Comparison of ENCODE assay signal across 10 cellular contexts in genomic region chr10:71694039-71694471, GRCh38. TPM values are rescaled to one million over a fixed set of nuclear protein-coding genes. Genes with fewer than 3 reads are reported as not detected.
DNase-seq lines count a peak whose midpoint lies in the region; ATAC-seq and TF ChIP-seq lines count a peak whose summit lies in the region.
"Had no signal": no experiment of that assay in that cellular context is flagged by ENCODE, and none has a peak within 500 bp of the region (broad histone marks: within the 10 kb centered on the region; RNA-seq: fewer than 3 reads in every experiment).

No MANE protein-coding gene starts in this region.

- no peaks in the 10 kb centered on the region for H3K9me3 ChIP-seq in T-helper 17 cell (ENCODE audit: control insufficient read depth, low read length, poor library complexity, severe bottlenecking)

- H3K4me3 Mint-ChIP-seq in T-helper 1 cell treated with Interleukin-12 subunit alpha and Interleukin-12 subunit beta and Interleukin-4 antibody, amounts not matched to agents 30 μg/mL and 1 μg/mL, for 36 hours: peak overlapping the region; percentile 40
- H3K4me3 Mint-ChIP-seq in T-helper 17 cell: peak overlapping the region; percentile 75
- no peak overlapping the region for H3K4me3 Mint-ChIP-seq in progenitor cell of endocrine pancreas (ENCODE audit: low read depth)
- H3K4me3 Mint-ChIP-seq: H9 had no signal

- ATAC-seq in GM21529 (IDR thresholded peaks at IDR 0.05; ENCODE audit: unreplicated experiment): peak; percentile 13
- no peak for ATAC-seq in T-helper 17 cell
- ATAC-seq in GM19463 (IDR thresholded peaks at IDR 0.05; ENCODE audit: unreplicated experiment): no peak

- DNase-seq in T-helper 1 cell (no peak), T-helper 17 cell (no peak), progenitor cell of endocrine pancreas (ENCODE audit: low spot score, unreplicated experiment) (no peak), NAMALWA (ENCODE audit: low spot score) (no peak), OCI-M2 (lab: John Stamatoyannopoulos, UW; ENCODE audit: unreplicated experiment) (no peak)
- DNase-seq: H9, NCI-H526 treated with DMSO at 0.1 percent for 48 hours had no signal

- peaks cover 32% of the 10 kb centered on the region for H3K4me1 Mint-ChIP-seq in T-helper 1 cell treated with Interleukin-12 subunit alpha and Interleukin-12 subunit beta and Interleukin-4 antibody, amounts not matched to agents 30 μg/mL and 1 μg/mL, for 36 hours (ENCODE audit: low read depth)
- peaks cover 22% of the 10 kb centered on the region for H3K4me1 Mint-ChIP-seq in T-helper 17 cell
- no peaks in the 10 kb centered on the region for H3K4me1 Mint-ChIP-seq in progenitor cell of endocrine pancreas (ENCODE audit: low read depth)

- no peak for TF ChIP-seq CTCF in progenitor cell of endocrine pancreas (IDR thresholded peaks at IDR 0.05; ENCODE audit: unreplicated experiment)

- H3K27me3 Mint-ChIP-seq in T-helper 1 cell treated with Interleukin-12 subunit alpha and Interleukin-12 subunit beta and Interleukin-4 antibody, amounts not matched to agents 30 μg/mL and 1 μg/mL, for 36 hours (ENCODE audit: low read depth): no peaks in the 10 kb centered on the region
- H3K27me3 Mint-ChIP-seq in T-helper 17 cell (no peaks in the 10 kb centered on the region), progenitor cell of endocrine pancreas (peaks cover 10% of the 10 kb centered on the region)

- H3K36me3 Mint-ChIP-seq in T-helper 1 cell treated with Interleukin-12 subunit alpha and Interleukin-12 subunit beta and Interleukin-4 antibody, amounts not matched to agents 30 μg/mL and 1 μg/mL, for 36 hours (ENCODE audit: low read depth): no peaks in the 10 kb centered on the region
- H3K36me3 Mint-ChIP-seq in T-helper 17 cell (ENCODE audit: low read depth) (no peaks in the 10 kb centered on the region), progenitor cell of endocrine pancreas (ENCODE audit: insufficient read depth) (no peaks in the 10 kb centered on the region)

- no peaks in the 10 kb centered on the region for H3K9me3 Mint-ChIP-seq in T-helper 1 cell treated with Interleukin-12 subunit alpha and Interleukin-12 subunit beta and Interleukin-4 antibody, amounts not matched to agents 30 μg/mL and 1 μg/mL, for 36 hours
- H3K9me3 Mint-ChIP-seq in progenitor cell of endocrine pancreas (ENCODE audit: low read depth): no peaks in the 10 kb centered on the region

- no peak overlapping the region for H3K27ac Mint-ChIP-seq in T-helper 1 cell treated with Interleukin-12 subunit alpha and Interleukin-12 subunit beta and Interleukin-4 antibody, amounts not matched to agents 30 μg/mL and 1 μg/mL, for 36 hours
- H3K27ac Mint-ChIP-seq in T-helper 17 cell (peak overlapping the region; percentile 88), progenitor cell of endocrine pancreas (peak overlapping the region; percentile 76)

RNA-seq across cellular contexts. Expression of gene C10orf105, which starts 25.5 kb away (rescaled TPM):
- under 1 TPM; 0.31 to 0.37 TPM for total RNA-seq in T-helper 17 cell
- total RNA-seq in progenitor cell of endocrine pancreas: 0.07 TPM in 1 of 2 replicates, not detected in the other
